ENCODE assay signal across 1 cellular context in genomic region chr4:139170932-139171331, GRCh38.
A peak's percentile ranks its signal among the peaks of the same experiment; 100 is the strongest.
TF ChIP-seq lines count a peak whose summit lies in the region.

No MANE protein-coding gene starts in this region.

TF ChIP-seq in K562, 482 proteins besides CTCF, POLR2A, EP300 and RAD21 (continued from another document):
- TF ChIP-seq ATF3 (IDR thresholded peaks at IDR 0.05) (peak; percentile 64; the same call in 1 of the 2 replicates), ATF3 (CRISPR knock-in tag; conservative IDR thresholded peaks at IDR 0.05) (no peak)
